In the genomic region with DNA sequence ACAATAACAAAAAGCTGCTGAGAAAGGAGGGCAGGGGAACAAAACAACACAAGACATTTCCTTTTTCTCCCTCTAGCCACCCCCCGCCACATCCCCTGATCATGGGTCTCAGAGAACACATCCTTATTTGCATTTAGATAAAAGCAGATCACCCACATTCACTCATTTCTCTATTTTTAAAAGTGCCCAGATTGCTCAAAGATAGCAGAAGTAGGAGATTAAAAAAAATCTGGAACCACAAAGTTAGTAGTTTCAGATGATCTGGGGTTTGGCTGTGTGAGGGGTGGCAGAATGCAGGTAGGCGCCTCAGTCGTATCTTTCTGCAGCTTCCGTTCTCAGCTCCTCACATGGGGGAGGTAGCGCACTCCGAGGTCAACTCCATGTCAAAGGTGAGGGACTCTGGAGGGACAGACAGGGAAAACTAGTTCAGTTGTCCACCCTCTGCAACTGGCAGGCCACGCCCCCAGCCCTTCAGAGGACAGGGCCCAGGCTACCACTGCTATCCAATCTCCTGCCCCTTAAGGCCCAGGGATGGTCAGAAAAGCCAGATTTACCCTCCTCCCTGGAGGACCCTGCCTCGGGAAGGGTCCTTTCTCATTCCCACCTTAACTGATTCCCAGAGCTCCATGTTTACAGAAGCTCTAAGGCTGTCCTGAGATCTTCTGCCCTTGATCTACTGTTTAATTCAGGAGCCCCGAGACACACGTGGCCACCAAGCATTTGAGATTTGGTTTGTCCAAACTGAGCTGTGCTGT, we compare ENCODE assay signal across 11 cellular contexts. TPM values are rescaled to one million over a fixed set of nuclear protein-coding genes. Genes with fewer than 3 reads are reported as not detected.
DNase-seq lines count a peak whose midpoint lies in the region; ATAC-seq and TF ChIP-seq lines count a peak whose summit lies in the region.
"Had no signal": no experiment of that assay in that cellular context is flagged by ENCODE, and none has a peak within 500 bp of the region (broad histone marks: within the 10 kb centered on the region; RNA-seq: fewer than 3 reads in every experiment).

No MANE protein-coding gene starts in this region.

- H3K36me3 ChIP-seq in spleen = peaks cover 0 to 99% (median 51%) of the 10 kb centered on the region in 6 donors
- H3K36me3 ChIP-seq: neural progenitor cell had no signal

- H3K36me3 Mint-ChIP-seq in activated T-cell treated with anti-CD3 and anti-CD28 coated beads, Interleukin-2, amount 50 U/mL, for 24 hours (ENCODE audit: low read depth) = peaks cover 98% of the 10 kb centered on the region
- peaks cover 100% of the 10 kb centered on the region for H3K36me3 Mint-ChIP-seq in activated T-helper 17 cell treated with anti-CD3 and anti-CD28 coated beads, Interleukin-2, amount 50 U/mL, for 72 hours (ENCODE audit: low read depth)

- H3K4me1 Mint-ChIP-seq in activated T-cell treated with anti-CD3 and anti-CD28 coated beads, Interleukin-2, amount 50 U/mL, for 24 hours (ENCODE audit: low read depth) = peaks cover 71% of the 10 kb centered on the region
- peaks cover 45% of the 10 kb centered on the region for H3K4me1 Mint-ChIP-seq in activated T-helper 17 cell treated with anti-CD3 and anti-CD28 coated beads, Interleukin-2, amount 50 U/mL, for 72 hours

- H3K27me3 ChIP-seq in spleen (replicated peaks in 1 of 7) = no peaks in the 10 kb centered on the region
- H3K27me3 ChIP-seq: neural progenitor cell had no signal

- H3K27ac ChIP-seq in spleen = peak overlapping the region; percentile 60 to 83 (median 78)
- H3K27ac ChIP-seq: neural progenitor cell had no signal

- intact Hi-C loops in spleen (cut with DNase I; ENCODE audit: low total_unique reads) = no loop called here

- ATAC-seq in HG03565 (IDR thresholded peaks at IDR 0.05; ENCODE audit: unreplicated experiment) = peak; percentile 24
- no peak for ATAC-seq in activated T-helper 17 cell treated with anti-CD3 and anti-CD28 coated beads, Interleukin-2, amount 50 U/mL, for 72 hours (replicated peaks)

- no peaks in the 10 kb centered on the region for H3K27me3 Mint-ChIP-seq in activated T-cell treated with anti-CD3 and anti-CD28 coated beads, Interleukin-2, amount 50 U/mL, for 24 hours
- no peaks in the 10 kb centered on the region for H3K27me3 Mint-ChIP-seq in activated T-helper 17 cell treated with anti-CD3 and anti-CD28 coated beads, Interleukin-2, amount 50 U/mL, for 72 hours

- no peaks in the 10 kb centered on the region for H3K9me3 Mint-ChIP-seq in activated T-cell treated with anti-CD3 and anti-CD28 coated beads, Interleukin-2, amount 50 U/mL, for 24 hours
- no peaks in the 10 kb centered on the region for H3K9me3 Mint-ChIP-seq in activated T-helper 17 cell treated with anti-CD3 and anti-CD28 coated beads, Interleukin-2, amount 50 U/mL, for 72 hours
- H3K9me3 Mint-ChIP-seq: neural progenitor cell had no signal

- peaks cover 64 to 100% (median 76%) of the 10 kb centered on the region in 6 donors for H3K4me1 ChIP-seq in spleen

- H3K4me3 ChIP-seq in spleen = no peak overlapping the region
- H3K4me3 ChIP-seq: neural progenitor cell had no signal

- TF ChIP-seq CTCF in spleen (IDR thresholded peaks at IDR 0.05 in 8 of 11, conservative IDR thresholded peaks at IDR 0.05 in 3 of 11) = no peak

- peak overlapping the region; percentile 86 for H3K27ac Mint-ChIP-seq in activated T-cell treated with anti-CD3 and anti-CD28 coated beads, Interleukin-2, amount 50 U/mL, for 24 hours
- H3K27ac Mint-ChIP-seq in activated T-helper 17 cell treated with anti-CD3 and anti-CD28 coated beads, Interleukin-2, amount 50 U/mL, for 72 hours = peak overlapping the region; percentile 33
- H3K27ac Mint-ChIP-seq: neural progenitor cell had no signal

- no peaks in the 10 kb centered on the region for H3K9me3 ChIP-seq in spleen

- TF ChIP-seq POLR2A in spleen (IDR thresholded peaks at IDR 0.05) = no peak

- WGBS in spleen, 5 donors = 48 to 61% (median 50%) methylated on average over 9 to 10 of the region's 10 CpGs

- DNase-seq in activated T-cell treated with anti-CD3 and anti-CD28 coated beads, Interleukin-2, amount 50 U/mL, for 24 hours = no peak
- no peak for DNase-seq in activated T-cell treated with anti-CD3 and anti-CD28 coated beads, Interleukin-2, amount 50 U/mL, for 1 hour
- DNase-seq in spleen = peak; percentile 83
- no peak for DNase-seq in activated gamma-delta T cell treated with Interleukin-2 at 50 U/mL for 16 hours
- no peak for DNase-seq in NCI-H2171 treated with DMSO at 0.1 percent for 48 hours (lab: John Stamatoyannopoulos, UW)
- no peak for DNase-seq in GOT3 (lab: John Stamatoyannopoulos, UW)
- DNase-seq: GDM1, NCI-H524 had no signal

- H3K4me3 Mint-ChIP-seq in activated T-cell treated with anti-CD3 and anti-CD28 coated beads, Interleukin-2, amount 50 U/mL, for 24 hours = no peak overlapping the region
- H3K4me3 Mint-ChIP-seq in activated T-helper 17 cell treated with anti-CD3 and anti-CD28 coated beads, Interleukin-2, amount 50 U/mL, for 72 hours = peak overlapping the region; percentile 9
- H3K4me3 Mint-ChIP-seq: neural progenitor cell had no signal

RNA-seq across cellular contexts. Expression of gene STAT5A, which starts 27.3 kb away (rescaled TPM):
- 100 to 1,000 TPM; 133 to 305 TPM for total RNA-seq in activated T-helper 17 cell treated with anti-CD3 and anti-CD28 coated beads, Interleukin-2, amount 50 U/mL, for 72 hours
- total RNA-seq in spleen = 100 to 1,000 TPM in 1 of 7 donors, 10 to 100 TPM in 6; 63.7 to 131 (median 76.5) TPM
- 10 to 100 TPM; 22.7 to 42.3 (median 28.4) TPM for polyA plus RNA-seq in spleen

RNA-seq across cellular contexts. Expression of gene STAT5B, which starts 39.4 kb away (rescaled TPM):
- 100 to 1,000 TPM; 124 to 255 TPM for total RNA-seq in activated T-helper 17 cell treated with anti-CD3 and anti-CD28 coated beads, Interleukin-2, amount 50 U/mL, for 72 hours
- 100 to 1,000 TPM in 5 of 7 donors, 10 to 100 TPM in 2; 90.2 to 171 (median 103) TPM for total RNA-seq in spleen
- 10 to 100 TPM; 26.4 to 34.7 (median 26.4) TPM for polyA plus RNA-seq in spleen
